ENCODE assay signal across 15 cellular contexts in genomic region chr1:19370453-19371170, GRCh38. TPM values are rescaled to one million over a fixed set of nuclear protein-coding genes. Genes with fewer than 3 reads are reported as not detected.
DNase-seq lines count a peak whose midpoint lies in the region; ATAC-seq and TF ChIP-seq lines count a peak whose summit lies in the region.
"Had no signal": no experiment of that assay in that cellular context is flagged by ENCODE, and none has a peak within 500 bp of the region (broad histone marks: within the 10 kb centered on the region; RNA-seq: fewer than 3 reads in every experiment).

No MANE protein-coding gene starts in this region.

- H3K79me2 ChIP-seq in GM23338 (replicated peaks; ENCODE audit: insufficient read depth), result peaks cover 27% of the 10 kb centered on the region

- TF ChIP-seq EP300 in gastroesophageal sphincter (IDR thresholded peaks at IDR 0.05), result no peak

- H3F3A ChIP-seq in GM23338 (replicated peaks; ENCODE audit: low read depth), result no peaks in the 10 kb centered on the region

- no peaks in the 10 kb centered on the region for H3K27me3 ChIP-seq in GM23338 (ENCODE audit: insufficient read depth)
- H3K27me3 ChIP-seq in gastroesophageal sphincter, result no peaks in the 10 kb centered on the region
- H3K27me3 ChIP-seq: body of pancreas, stomach had no signal

- no peaks in the 10 kb centered on the region for H3K4me1 ChIP-seq in GM23338 (ENCODE audit: insufficient read depth)
- H3K4me1 ChIP-seq in gastroesophageal sphincter, result peaks cover 0 to 85% (median 17%) of the 10 kb centered on the region in 3 donors
- H3K4me1 ChIP-seq: body of pancreas had no signal

- DNase-seq in GM23338 (ENCODE audit: low spot score) (no peak), WTC11 (ENCODE audit: low spot score) (no peak), NOMO-1 treated with dmso at 0.1 percent for 144 hours (lab: John Stamatoyannopoulos, UW; ENCODE audit: unreplicated experiment) (no peak), GM19240 (ENCODE audit: insufficient read length, low spot score) (no peak)
- DNase-seq: activated T-cell treated with anti-CD3 and anti-CD28 coated beads for 4 hours; body of pancreas; GDM1; stimulated activated CD4-positive, alpha-beta T cell treated with anti-CD3 and anti-CD28 coated beads, Interleukin-4, amount 100 ng/mL, for 4 hours; stomach had no signal

- H3K9me3 Mint-ChIP-seq in GM23338 (no peaks in the 10 kb centered on the region), WTC11 (no peaks in the 10 kb centered on the region)

- H3K4me3 ChIP-seq in GM23338 (no peak overlapping the region), gastroesophageal sphincter (no peak overlapping the region), skin epidermis (no peak overlapping the region)
- H3K4me3 ChIP-seq: body of pancreas, stomach had no signal

- ATAC-seq in GM23338, result no peak
- no peak for ATAC-seq in WTC11
- no peak for ATAC-seq in gastroesophageal sphincter
- no peak for ATAC-seq in GM19035 (IDR thresholded peaks at IDR 0.05; ENCODE audit: unreplicated experiment)
- ATAC-seq: body of pancreas, HCT116, sciatic nerve had no signal

- H3K27ac ChIP-seq in GM23338 (ENCODE audit: low read depth) (no peak overlapping the region), gastroesophageal sphincter (peak overlapping the region in 3 of 4 donors; percentile 26 to 50 (median 38)), skin epidermis (peak overlapping the region in 11 of 21 experiments; percentile 17 to 80 (median 46))
- H3K27ac ChIP-seq: body of pancreas, VCaP had no signal

- no peak overlapping the region for H3K4me2 ChIP-seq in GM23338

- no peaks in the 10 kb centered on the region for H3K9me2 ChIP-seq in GM23338 (ENCODE audit: insufficient read depth)

- H3K27me3 Mint-ChIP-seq in GM23338 (ENCODE audit: insufficient read depth, low read depth, poor library complexity) (peaks cover 8% of the 10 kb centered on the region), WTC11 (ENCODE audit: low read depth) (no peaks in the 10 kb centered on the region)

- H2AFZ ChIP-seq in GM23338, result no peak overlapping the region

- H4K20me1 ChIP-seq in GM23338 (replicated peaks; ENCODE audit: insufficient read depth), result peaks cover 38% of the 10 kb centered on the region

- no peak for TF ChIP-seq POLR2A in gastroesophageal sphincter (IDR thresholded peaks at IDR 0.05)

- TF ChIP-seq CTCF in GM23338 (conservative IDR thresholded peaks at IDR 0.05; ENCODE audit: low read depth in 2 of 2) (no peak), WTC11 (IDR thresholded peaks at IDR 0.05) (no peak), gastroesophageal sphincter (IDR thresholded peaks at IDR 0.05) (no peak)

- H3K27ac Mint-ChIP-seq in GM23338, result peak overlapping the region; percentile 84
- peak overlapping the region; percentile 78; the same call in 1 of the 2 replicates for H3K27ac Mint-ChIP-seq in WTC11

- CTCF ChIA-PET in WTC11 (lab: Charles Lee), result interaction anchor here (1.1 kb wide), 1 partner anchor 270 kb away, joined by 3 read pairs; no protein-coding TSS in a partner anchor

- H3K36me3 Mint-ChIP-seq in GM23338 (ENCODE audit: low read depth) (peaks cover 7% of the 10 kb centered on the region; the same call in 1 of the 3 replicates), WTC11 (peaks cover 2% of the 10 kb centered on the region; the same call in 1 of the 2 replicates)

- 64 to 80% methylated on average over 2 to 3 of the region's 13 CpGs for WGBS in gastroesophageal sphincter (ENCODE audit: low coverage in 1 of 2), 2 donors

- no peaks in the 10 kb centered on the region for H3K9me3 ChIP-seq in gastroesophageal sphincter
- H3K9me3 ChIP-seq: body of pancreas, stomach had no signal

- H3K4me1 Mint-ChIP-seq in GM23338, result peaks cover 2% of the 10 kb centered on the region; the same call in 2 of the 3 replicates
- no peaks in the 10 kb centered on the region for H3K4me1 Mint-ChIP-seq in WTC11

- H3K36me3 ChIP-seq in GM23338 (ENCODE audit: insufficient read depth), result no peaks in the 10 kb centered on the region
- H3K36me3 ChIP-seq in gastroesophageal sphincter, result peaks cover 0 to 43% of the 10 kb centered on the region in 2 donors

- H3K4me3 Mint-ChIP-seq in GM23338 (no peak overlapping the region), WTC11 (no peak overlapping the region)

- POLR2A ChIA-PET in WTC11 (lab: Charles Lee), result no interaction called here

TF ChIP-seq in WTC11, 78 proteins besides CTCF, POLR2A, EP300 and RAD21 (continues in another document):
- TF ChIP-seq ATF1 (CRISPR knock-in tag; IDR thresholded peaks at IDR 0.05) (no peak), ZBTB21 (CRISPR knock-in tag; IDR thresholded peaks at IDR 0.05; ENCODE audit: borderline replicate concordance) (no peak), IRF1 (CRISPR knock-in tag; IDR thresholded peaks at IDR 0.05) (no peak), MAX (CRISPR knock-in tag; IDR thresholded peaks at IDR 0.05) (no peak), STAT6 (CRISPR knock-in tag; conservative IDR thresholded peaks at IDR 0.05; ENCODE audit: low read depth) (no peak), E2F5 (CRISPR knock-in tag; IDR thresholded peaks at IDR 0.05) (no peak), KAT7 (CRISPR knock-in tag; IDR thresholded peaks at IDR 0.05; ENCODE audit: borderline replicate concordance) (no peak), FOXJ3 (CRISPR knock-in tag; IDR thresholded peaks at IDR 0.05; ENCODE audit: borderline replicate concordance) (no peak), E2F4 (CRISPR knock-in tag; IDR thresholded peaks at IDR 0.05; ENCODE audit: borderline replicate concordance, low read depth) (no peak), GTF2I (CRISPR knock-in tag; conservative IDR thresholded peaks at IDR 0.05) (no peak)

RNA-seq across cellular contexts. Expression of gene SLC66A1, which starts 58.5 kb away (rescaled TPM):
- 19.7 and 24.4 TPM in 2 replicates for total RNA-seq in GM23338 (2014; rRNA removed; shearing (Covaris generic))
- 6.9 and 8.6 TPM in 2 replicates for polyA plus RNA-seq in GM23338 (2016; fragmentation: Nextera tagmentation; extraction: Ambion mirVana)
- total RNA-seq in WTC11 (2021) (12.8 to 14.2 TPM (median 14.1 TPM) in 3 replicates), gastroesophageal sphincter (10 to 100 TPM in 3 of 4 donors, 1 to 10 TPM in 1; 8.1 to 12.3 (median 11.7) TPM)

RNA-seq across cellular contexts. Expression of gene AKR7A2, which starts 58.7 kb away (rescaled TPM):
- total RNA-seq in GM23338 (2014; rRNA removed; shearing (Covaris generic)), result 53.6 and 60.0 TPM in 2 replicates
- 18.2 and 20.8 TPM in 2 replicates for polyA plus RNA-seq in GM23338 (2016; fragmentation: Nextera tagmentation; extraction: Ambion mirVana)
- total RNA-seq in WTC11 (2021), result 43.4 to 51.6 TPM (median 50.6 TPM) in 3 replicates
- 10 to 100 TPM; 58.2 to 77.2 (median 63.7) TPM for total RNA-seq in gastroesophageal sphincter
